Comparison of ENCODE assay signal across 8 cellular contexts in genomic region chr1:44418022-44418673, GRCh38. TPM values are rescaled to one million over a fixed set of nuclear protein-coding genes. Genes with fewer than 3 reads are reported as not detected.
A peak's percentile ranks its signal among the peaks of the same experiment; 100 is the strongest.
DNase-seq lines count a peak whose midpoint lies in the region; ATAC-seq and TF ChIP-seq lines count a peak whose summit lies in the region.

No MANE protein-coding gene starts in this region.

- H3K9ac ChIP-seq in BLaER1 = no peak overlapping the region

- DNase-seq in KG1 (lab: John Stamatoyannopoulos, UW) (peak; percentile 63), endothelial cell (ENCODE audit: low spot score) (peak; percentile 60), foreskin melanocyte (no peak)
- no peak for DNase-seq in activated naive CD4-positive, alpha-beta T cell treated with anti-CD3 and anti-CD28 coated beads, Interleukin-2, amount 10 ng/mL, durations not matched to agents 7 days and 5 days

- peak overlapping the region; percentile 60 for H3K4me2 ChIP-seq in BLaER1

- H3K4me3 ChIP-seq in BLaER1 = peak overlapping the region; percentile 28; the same call in 1 of the 2 replicates
- H3K4me3 ChIP-seq in neuron (ENCODE audit: low read length) = peak overlapping the region; percentile 43

- H3K27ac Mint-ChIP-seq in endothelial cell (ENCODE audit: unreplicated experiment) = peak overlapping the region; percentile 93
- no peak overlapping the region for H3K27ac Mint-ChIP-seq in activated naive CD4-positive, alpha-beta T cell treated with anti-CD3 and anti-CD28 coated beads, Interleukin-2, amount 10 ng/mL, durations not matched to agents 7 days and 5 days

- ATAC-seq in HG02623 (IDR thresholded peaks at IDR 0.05; ENCODE audit: unreplicated experiment) = no peak
- ATAC-seq in HG03565 (IDR thresholded peaks at IDR 0.05; ENCODE audit: unreplicated experiment) = no peak

- peak overlapping the region; percentile 88 for H3K4me3 Mint-ChIP-seq in endothelial cell (ENCODE audit: unreplicated experiment)
- H3K4me3 Mint-ChIP-seq in activated naive CD4-positive, alpha-beta T cell treated with anti-CD3 and anti-CD28 coated beads, Interleukin-2, amount 10 ng/mL, durations not matched to agents 7 days and 5 days = no peak overlapping the region

- peaks cover 56% of the 10 kb centered on the region for H4K20me1 ChIP-seq in BLaER1

- H3K4me1 Mint-ChIP-seq in endothelial cell (ENCODE audit: unreplicated experiment) = peaks cover 58% of the 10 kb centered on the region
- H3K4me1 Mint-ChIP-seq in activated naive CD4-positive, alpha-beta T cell treated with anti-CD3 and anti-CD28 coated beads, Interleukin-2, amount 10 ng/mL, durations not matched to agents 7 days and 5 days = peaks cover 8% of the 10 kb centered on the region

- H2AFZ ChIP-seq in neuron (ENCODE audit: low read depth, low read length) = no peak overlapping the region

- TF ChIP-seq CTCF in endothelial cell (IDR thresholded peaks at IDR 0.05; ENCODE audit: unreplicated experiment) = no peak

- no peak overlapping the region for H3K27ac ChIP-seq in BLaER1

- H3K36me3 Mint-ChIP-seq in endothelial cell (ENCODE audit: low read depth, unreplicated experiment) = peaks cover 4% of the 10 kb centered on the region
- H3K36me3 Mint-ChIP-seq in activated naive CD4-positive, alpha-beta T cell treated with anti-CD3 and anti-CD28 coated beads, Interleukin-2, amount 10 ng/mL, durations not matched to agents 7 days and 5 days = no peaks in the 10 kb centered on the region

- CTCF ChIA-PET in activated naive CD4-positive, alpha-beta T cell treated with anti-CD3 and anti-CD28 coated beads, Interleukin-2, amount 10 ng/mL, durations not matched to agents 7 days and 5 days (lab: Charles Lee) = no interaction called here

- H3K9me3 ChIP-seq in BLaER1 (no peaks in the 10 kb centered on the region), neuron (ENCODE audit: low read length) (no peaks in the 10 kb centered on the region)

- peaks cover 28% of the 10 kb centered on the region for H3K4me1 ChIP-seq in BLaER1
- H3K4me1 ChIP-seq in neuron (ENCODE audit: insufficient read depth, low read length) = peaks cover 81% of the 10 kb centered on the region

- no peaks in the 10 kb centered on the region for H3K36me3 ChIP-seq in BLaER1
- H3K36me3 ChIP-seq in neuron (ENCODE audit: insufficient read depth, low read length) = peaks cover 18% of the 10 kb centered on the region

- H3K27me3 ChIP-seq in BLaER1 (peaks cover 88% of the 10 kb centered on the region), neuron (ENCODE audit: insufficient read depth, low read length) (no peaks in the 10 kb centered on the region)

- H3K9me3 Mint-ChIP-seq in endothelial cell (ENCODE audit: unreplicated experiment) = no peaks in the 10 kb centered on the region
- H3K9me3 Mint-ChIP-seq in activated naive CD4-positive, alpha-beta T cell treated with anti-CD3 and anti-CD28 coated beads, Interleukin-2, amount 10 ng/mL, durations not matched to agents 7 days and 5 days = no peaks in the 10 kb centered on the region

- H3K27me3 Mint-ChIP-seq in endothelial cell (ENCODE audit: unreplicated experiment) = peaks cover 4% of the 10 kb centered on the region
- H3K27me3 Mint-ChIP-seq in activated naive CD4-positive, alpha-beta T cell treated with anti-CD3 and anti-CD28 coated beads, Interleukin-2, amount 10 ng/mL, durations not matched to agents 7 days and 5 days = peaks cover 65% of the 10 kb centered on the region

RNA-seq across cellular contexts. Expression of gene RNF220, which starts 13.1 kb away (rescaled TPM):
- 87.5 TPM for total RNA-seq in endothelial cell (ENCODE audit: unreplicated experiment)

Comparison
In these comparisons a context has a peak if more than half of its experiments do, and no peak if none do; other contexts are left out.
1. DNase-seq: peak in KG1 (single experiment) and endothelial cell (single experiment); none in activated naive CD4-positive, alpha-beta T cell treated with anti-CD3 and anti-CD28 coated beads, Interleukin-2, amount 10 ng/mL, durations not matched to agents 7 days and 5 days (single experiment) and foreskin melanocyte (single experiment).